Comparison of ENCODE assay signal across 8 cellular contexts in genomic region chr6:33711140-33712129, GRCh38. TPM values are rescaled to one million over a fixed set of nuclear protein-coding genes. Genes with fewer than 3 reads are reported as not detected.
A peak's percentile ranks its signal among the peaks of the same experiment; 100 is the strongest.
DNase-seq lines count a peak whose midpoint lies in the region; ATAC-seq and TF ChIP-seq lines count a peak whose summit lies in the region.

Gene UQCC2, minus strand, starts transcription at chr6:33711700. Its CDS starts 14 bp downstream, at chr6:33711686.

- peaks cover 4% of the 10 kb centered on the region; the same call in 1 of the 2 replicates for H3F3A ChIP-seq in PC-9 (ENCODE audit: insufficient read depth, low read depth)

- peak within 1 kb of the TSS; percentile 78 for H3K27ac ChIP-seq in PC-9

- H3K4me2 ChIP-seq in PC-9 = peak within 1 kb of the TSS; percentile 99

- H3K36me3 ChIP-seq in PC-9 (ENCODE audit: low read depth) (peaks cover 24% of the 10 kb centered on the region; the same call in 1 of the 2 replicates), mucosa of stomach (ENCODE audit: control insufficient read depth, insufficient read depth, low read length) (no peaks in the 10 kb centered on the region)

- in situ Hi-C loops in KBM-7 (cut with MboI; ENCODE audit: low pct_unique_long_range_greater_than_20kb, low sequenced_read_pairs) = no loop called here

- H3K4me3 ChIP-seq in PC-9 (peak within 1 kb of the TSS; percentile 74), mucosa of stomach (ENCODE audit: low read length) (peak within 1 kb of the TSS; percentile 81)

- H3K9ac ChIP-seq in mucosa of stomach (ENCODE audit: low read length) = peak within 1 kb of the TSS; percentile 77

- DNase-seq in DMS153 treated with DMSO at 0.1 percent for 48 hours (lab: John Stamatoyannopoulos, UW; ENCODE audit: unreplicated experiment) (peak; percentile 98), KBM-7 (peak; percentile 96), PC-9 (peak; percentile 85 to 95), erythroblast (lab: John Stamatoyannopoulos, UW) (peak; percentile 97 to 99)
- peak; percentile 97 for DNase-seq in activated T-cell treated with anti-CD3 and anti-CD28 coated beads, Interleukin-2, amount 50 U/mL, for 1 hour
- DNase-seq in stimulated activated CD8-positive, alpha-beta memory T cell treated with anti-CD3 and anti-CD28 coated beads, Interleukin-7, amount 100 ng/mL, for 1 hour (ENCODE audit: low read depth in 2 of 2) = peak; percentile 87 to 94

- intact Hi-C loops in PC-9 (cut with micrococcal nuclease; ENCODE audit: unreplicated experiment) = loop anchor here (1.0 to 2.0 kb wide), 2 partner anchors 51 to 443 kb away; no protein-coding TSS in a partner anchor

- H3K4me1 ChIP-seq in PC-9 (replicated peaks; ENCODE audit: insufficient read depth) = peaks cover 30% of the 10 kb centered on the region
- H3K4me1 ChIP-seq in mucosa of stomach (ENCODE audit: control insufficient read depth, insufficient read depth, low read length) = peaks cover 23% of the 10 kb centered on the region

- peak; percentile 67 for ATAC-seq in GM21619 (IDR thresholded peaks at IDR 0.05; ENCODE audit: unreplicated experiment)

- no peaks in the 10 kb centered on the region for H3K27me3 ChIP-seq in PC-9 (ENCODE audit: insufficient read depth, low read depth)
- no peaks in the 10 kb centered on the region for H3K27me3 ChIP-seq in mucosa of stomach (ENCODE audit: control insufficient read depth, insufficient read depth, low read length)

- BruUV-seq in PC-9 (replicated peaks; lab: Mats Ljungman, UMichigan) = no TSS peak

- peak within 1 kb of the TSS; percentile 93 for H2AFZ ChIP-seq in PC-9

- peak; percentile 76 for TF ChIP-seq CTCF in PC-9 (conservative IDR thresholded peaks at IDR 0.05)

- H4K20me1 ChIP-seq in PC-9 (ENCODE audit: insufficient read depth) = no peaks in the 10 kb centered on the region

- CTCF ChIA-PET in PC-9 (lab: Charles Lee) = interaction anchor here (0.5 to 1.8 kb wide), 30 partner anchors 11 to 1313 kb away, joined by 3 to 16 read pairs (median 4); no protein-coding TSS in a partner anchor

- TF ChIP-seq POLR2A in erythroblast (IDR thresholded peaks at IDR 0.05; ENCODE audit: low read length) = peak; percentile 95

- POLR2A ChIA-PET in PC-9 (lab: Charles Lee; ENCODE audit: unreplicated experiment) = interaction anchor here (0.5 to 0.7 kb wide), 8 partner anchors 10 to 1006 kb away, joined by 4 to 12 read pairs (median 6); no protein-coding TSS in a partner anchor

- H3K9me3 ChIP-seq in PC-9 (ENCODE audit: insufficient read depth, low read depth) = no peaks in the 10 kb centered on the region
- no peaks in the 10 kb centered on the region for H3K9me3 ChIP-seq in mucosa of stomach (ENCODE audit: control insufficient read depth, low read length)

- H3K9me2 ChIP-seq in PC-9 (ENCODE audit: insufficient read depth) = no peaks in the 10 kb centered on the region

- H3K79me2 ChIP-seq in PC-9 (ENCODE audit: low read depth) = peaks cover 23% of the 10 kb centered on the region

RNA-seq across cellular contexts. Expression of gene UQCC2, which starts in this region (rescaled TPM):
- total RNA-seq in PC-9 (2021) = 71.2 and 72.9 TPM in 2 replicates

Comparison
In these comparisons a context has a peak if more than half of its experiments do, and no peak if none do; other contexts are left out.
1. Peak in every context shown above with its lines: DNase-seq, ATAC-seq, H3K4me3 ChIP-seq and H3K27ac ChIP-seq.